In genomic region chr3:81920805-81921204, GRCh38 we compare ENCODE assay signal across 18 cellular contexts.
DNase-seq lines count a peak whose midpoint lies in the region; TF ChIP-seq lines count a peak whose summit lies in the region.
"Had no signal": no experiment of that assay in that cellular context is flagged by ENCODE, and none has a peak within 500 bp of the region (broad histone marks: within the 10 kb centered on the region; RNA-seq: fewer than 3 reads in every experiment).

No MANE protein-coding gene starts in this region.

- TF ChIP-seq CTCF in fibroblast of pulmonary artery (IDR thresholded peaks at IDR 0.05; ENCODE audit: low read length, missing control alignments), result no peak

- no peaks in the 10 kb centered on the region for H3K36me3 Mint-ChIP-seq in activated CD4-positive, alpha-beta T cell treated with anti-CD3 and anti-CD28 coated beads, Interleukin-2, amount 10 ng/mL, durations not matched to agents 7 days and 5 days (ENCODE audit: low read depth)
- H3K36me3 Mint-ChIP-seq: activated naive CD8-positive, alpha-beta T cell; memory B cell; naive thymus-derived CD8-positive, alpha-beta T cell had no signal

- no peaks in the 10 kb centered on the region for H3K4me1 Mint-ChIP-seq in activated CD4-positive, alpha-beta T cell treated with anti-CD3 and anti-CD28 coated beads, Interleukin-2, amount 10 ng/mL, durations not matched to agents 7 days and 5 days
- H3K4me1 Mint-ChIP-seq: memory B cell; naive thymus-derived CD8-positive, alpha-beta T cell had no signal

- no peaks in the 10 kb centered on the region for H3K27me3 Mint-ChIP-seq in activated CD4-positive, alpha-beta T cell treated with anti-CD3 and anti-CD28 coated beads, Interleukin-2, amount 10 ng/mL, durations not matched to agents 7 days and 5 days
- H3K27me3 Mint-ChIP-seq: memory B cell had no signal

- no peak overlapping the region for H3K4me3 Mint-ChIP-seq in activated CD4-positive, alpha-beta T cell treated with anti-CD3 and anti-CD28 coated beads, Interleukin-2, amount 10 ng/mL, durations not matched to agents 7 days and 5 days
- H3K4me3 Mint-ChIP-seq: activated naive CD8-positive, alpha-beta T cell; H9; memory B cell; naive thymus-derived CD8-positive, alpha-beta T cell had no signal

- POLR2A ChIA-PET in activated CD4-positive, alpha-beta T cell treated with anti-CD3 and anti-CD28 coated beads, Interleukin-2, amount 10 ng/mL, durations not matched to agents 7 days and 5 days (lab: Charles Lee), result no interaction called here

- H3K27ac Mint-ChIP-seq in activated CD4-positive, alpha-beta T cell treated with anti-CD3 and anti-CD28 coated beads, Interleukin-2, amount 10 ng/mL, durations not matched to agents 7 days and 5 days, result no peak overlapping the region
- H3K27ac Mint-ChIP-seq: activated naive CD8-positive, alpha-beta T cell; memory B cell; naive thymus-derived CD8-positive, alpha-beta T cell had no signal

- peak; percentile 42 for DNase-seq in NCI-H748 (lab: John Stamatoyannopoulos, UW; ENCODE audit: unreplicated experiment)
- DNase-seq in NCI-H748 treated with DMSO at 0.1 percent for 48 hours (lab: John Stamatoyannopoulos, UW), result no peak
- DNase-seq in NCI-H226, result peak; percentile 49
- DNase-seq in fibroblast of pulmonary artery (ENCODE audit: low read depth), result peak; percentile 65
- DNase-seq in activated CD4-positive, alpha-beta T cell treated with anti-CD3 and anti-CD28 coated beads, Interleukin-2, amount 50 U/mL, for 48 hours, result no peak
- no peak for DNase-seq in HPDE6-E6E7 (ENCODE audit: extremely low spot score)
- DNase-seq in activated CD4-positive, alpha-beta T cell treated with anti-CD3 and anti-CD28 coated beads, Interleukin-2, amount 10 ng/mL, durations not matched to agents 7 days and 5 days, result no peak
- DNase-seq in OCI-M1 (lab: John Stamatoyannopoulos, UW), result no peak
- DNase-seq: activated CD4-positive, CD25-positive, alpha-beta regulatory T cell treated with anti-CD3 and anti-CD28 coated beads, Interleukin-2, amount 50 U/mL, for 72 hours; H9; naive thymus-derived CD8-positive, alpha-beta T cell; NCI-H187 treated with DMSO at 0.1 percent for 48 hours; stimulated activated CD4-positive, alpha-beta T cell treated with anti-CD3 and anti-CD28 coated beads, Interleukin-1b, Interleukin-23, amount 100 ng/mL, for 48 hours; stimulated activated naive CD4-positive, alpha-beta T cell treated with Interleukin-2 at 50 U/mL for 16 hours; upper lobe of left lung had no signal

- H3K9me3 Mint-ChIP-seq in activated CD4-positive, alpha-beta T cell treated with anti-CD3 and anti-CD28 coated beads, Interleukin-2, amount 10 ng/mL, durations not matched to agents 7 days and 5 days, result no peaks in the 10 kb centered on the region
- H3K9me3 Mint-ChIP-seq: H9; memory B cell; naive thymus-derived CD8-positive, alpha-beta T cell had no signal

- no peak overlapping the region for H3K4me3 ChIP-seq in fibroblast of pulmonary artery (replicated peaks; ENCODE audit: low read depth, low read length)
- H3K4me3 ChIP-seq: BLaER1 treated with 17β-estradiol and CSF1 and Interleukin-3, amounts not matched to agents 10 nM and 100 nM; upper lobe of left lung had no signal

- CTCF ChIA-PET in activated CD4-positive, alpha-beta T cell treated with anti-CD3 and anti-CD28 coated beads, Interleukin-2, amount 10 ng/mL, durations not matched to agents 7 days and 5 days (lab: Charles Lee), result no interaction called here

Comparison
In these comparisons a context has a peak if more than half of its experiments do, and no peak if none do; other contexts are left out.
1. DNase-seq: peak in NCI-H748 (single experiment), NCI-H226 (single experiment) and fibroblast of pulmonary artery (single experiment); none in NCI-H748 treated with DMSO at 0.1 percent for 48 hours (single experiment), activated CD4-positive, alpha-beta T cell treated with anti-CD3 and anti-CD28 coated beads, Interleukin-2, amount 50 U/mL, for 48 hours (0 of 2), HPDE6-E6E7 (single experiment), activated CD4-positive, alpha-beta T cell treated with anti-CD3 and anti-CD28 coated beads, Interleukin-2, amount 10 ng/mL, durations not matched to agents 7 days and 5 days (single experiment) and OCI-M1 (single experiment).